Comparison of ENCODE assay signal across 25 cellular contexts in genomic region chr13:21917046-21918010, GRCh38.
"Had no signal": no experiment of that assay in that cellular context is flagged by ENCODE, and none has a peak within 500 bp of the region (broad histone marks: within the 10 kb centered on the region; RNA-seq: fewer than 3 reads in every experiment).

No MANE protein-coding gene starts in this region.

- DNase-seq: activated B cell treated with CpG ODN at 0.5 μM for 24 hours; activated CD4-positive, alpha-beta T cell treated with anti-CD3 and anti-CD28 coated beads for 36 hours; activated CD4-positive, alpha-beta T cell treated with anti-CD3 and anti-CD28 coated beads, Interleukin-2, amount 50 U/mL, for 4 hours; activated CD8-positive, alpha-beta memory T cell treated with anti-CD3 and anti-CD28 coated beads for 24 hours; activated CD8-positive, alpha-beta memory T cell treated with anti-CD3 and anti-CD28 coated beads, Interleukin-2, amount 50 U/mL, for 48 hours; activated naive CD4-positive, alpha-beta T cell treated with Interleukin-2 at 50 U/mL for 16 hours; activated naive CD8-positive, alpha-beta T cell treated with anti-CD3 and anti-CD28 coated beads for 36 hours; activated T-cell treated with anti-CD3 and anti-CD28 coated beads, Interleukin-2, amount 50 U/mL, for 4 hours; amniotic stem cell; cerebellar nuclear complex; cortex of kidney; endodermal cell; esophagus squamous epithelium; heart left ventricle; left cardiac atrium; lower lobe of right lung; naive B cell; nucleus accumbens; right lobe of liver; small intestine; stimulated activated CD4-positive, alpha-beta T cell treated with anti-CD3 and anti-CD28 coated beads, Interleukin-15, amount 100 ng/mL, for 24 hours; stomach; transverse colon had no signal

- H3K4me3 ChIP-seq: esophagus squamous epithelium, heart left ventricle, lower lobe of right lung, right lobe of liver, stomach, suprapubic skin, transverse colon had no signal

- ATAC-seq: activated CD4-positive, alpha-beta T cell treated with anti-CD3 and anti-CD28 coated beads for 36 hours; activated T-cell treated with anti-CD3 and anti-CD28 coated beads, Interleukin-2, amount 50 U/mL, for 4 hours; heart left ventricle; lower lobe of right lung; right lobe of liver; stimulated activated memory B cell treated with anti-CD40 and anti-IgM and Interleukin-4, amounts not matched to agents 10 μg/mL and 1 μg/mL and 100 μg/mL, for 72 hours had no signal
